Comparison of ENCODE assay signal across 18 cellular contexts in genomic region chr4:120673696-120674095, GRCh38.
DNase-seq lines count a peak whose midpoint lies in the region; ATAC-seq and TF ChIP-seq lines count a peak whose summit lies in the region.
"Had no signal": no experiment of that assay in that cellular context is flagged by ENCODE, and none has a peak within 500 bp of the region (broad histone marks: within the 10 kb centered on the region; RNA-seq: fewer than 3 reads in every experiment).

No MANE protein-coding gene starts in this region.

- H3K27ac Mint-ChIP-seq in endodermal cell: peak overlapping the region; percentile 93
- H3K27ac Mint-ChIP-seq in activated naive CD4-positive, alpha-beta T cell treated with anti-CD3 and anti-CD28 coated beads for 36 hours: no peak overlapping the region
- H3K27ac Mint-ChIP-seq: HFFc6, IgD-negative memory B cell had no signal

- 90 to 100% methylated on average over 2 to 3 of the region's 3 CpGs for WGBS in endodermal cell (ENCODE audit: insufficient coverage in 1 of 2, insufficient read length in 1 of 2), 2 experiments

- no peak overlapping the region for H3K4me3 ChIP-seq in endodermal cell (ENCODE audit: low read length)
- H3K4me3 ChIP-seq: BLaER1 treated with 17β-estradiol and CSF1 and Interleukin-3, amounts not matched to agents 10 nM and 100 nM had no signal

- DNase-seq in SKM-1 treated with dmso at 0.1 percent for 144 hours (lab: John Stamatoyannopoulos, UW; ENCODE audit: unreplicated experiment): peak; percentile 2
- no peak for DNase-seq in SKM-1 (lab: John Stamatoyannopoulos, UW; ENCODE audit: unreplicated experiment)
- DNase-seq in endodermal cell: peak; percentile 44
- peak; percentile 34 for DNase-seq in myocyte (ENCODE audit: low read depth)
- no peak for DNase-seq in activated naive CD4-positive, alpha-beta T cell treated with anti-CD3 and anti-CD28 coated beads for 36 hours
- no peak for DNase-seq in HPDE6-E6E7 (ENCODE audit: extremely low spot score)
- DNase-seq: 8988T; AML-193; CD4-positive, CD25-positive, alpha-beta regulatory T cell; DMS153; DMS79 treated with DMSO at 0.1 percent for 48 hours; EL; GOT3; HCEC 1CT; HFFc6 had no signal

- H3K27me3 Mint-ChIP-seq in endodermal cell (ENCODE audit: insufficient read depth): no peaks in the 10 kb centered on the region
- H3K27me3 Mint-ChIP-seq in activated naive CD4-positive, alpha-beta T cell treated with anti-CD3 and anti-CD28 coated beads for 36 hours (ENCODE audit: low read depth): peaks cover 17% of the 10 kb centered on the region

- H3K27ac ChIP-seq in endodermal cell (ENCODE audit: low read depth, low read length): no peak overlapping the region
- H3K27ac ChIP-seq: BLaER1 treated with 17β-estradiol and CSF1 and Interleukin-3, amounts not matched to agents 10 nM and 100 nM had no signal

- peaks cover 13% of the 10 kb centered on the region for H3K4me1 Mint-ChIP-seq in endodermal cell
- H3K4me1 Mint-ChIP-seq in activated naive CD4-positive, alpha-beta T cell treated with anti-CD3 and anti-CD28 coated beads for 36 hours (ENCODE audit: low read depth): no peaks in the 10 kb centered on the region
- H3K4me1 Mint-ChIP-seq: CD4-positive, CD25-positive, alpha-beta regulatory T cell; IgD-negative memory B cell had no signal

- H3K27me3 ChIP-seq in endodermal cell (ENCODE audit: control insufficient read depth, insufficient read depth, low read length, poor library complexity, severe bottlenecking): no peaks in the 10 kb centered on the region
- H3K27me3 ChIP-seq: BLaER1 treated with 17β-estradiol and CSF1 and Interleukin-3, amounts not matched to agents 10 nM and 100 nM had no signal

- no peak overlapping the region for H3K4me3 Mint-ChIP-seq in endodermal cell
- H3K4me3 Mint-ChIP-seq in activated naive CD4-positive, alpha-beta T cell treated with anti-CD3 and anti-CD28 coated beads for 36 hours: no peak overlapping the region
- H3K4me3 Mint-ChIP-seq: CD4-positive, CD25-positive, alpha-beta regulatory T cell; HFFc6 had no signal

- no peaks in the 10 kb centered on the region for H3K4me1 ChIP-seq in endodermal cell (ENCODE audit: control insufficient read depth, insufficient read depth, low read length)
- H3K4me1 ChIP-seq: BLaER1 treated with 17β-estradiol and CSF1 and Interleukin-3, amounts not matched to agents 10 nM and 100 nM had no signal

- peaks cover 3% of the 10 kb centered on the region for H3K9me3 Mint-ChIP-seq in endodermal cell
- peaks cover 13% of the 10 kb centered on the region for H3K9me3 Mint-ChIP-seq in activated naive CD4-positive, alpha-beta T cell treated with anti-CD3 and anti-CD28 coated beads for 36 hours

- H3K36me3 Mint-ChIP-seq in endodermal cell (ENCODE audit: low read depth): no peaks in the 10 kb centered on the region
- H3K36me3 Mint-ChIP-seq in activated naive CD4-positive, alpha-beta T cell treated with anti-CD3 and anti-CD28 coated beads for 36 hours (ENCODE audit: low read depth): peaks cover 3% of the 10 kb centered on the region
- H3K36me3 Mint-ChIP-seq: CD4-positive, CD25-positive, alpha-beta regulatory T cell; IgD-negative memory B cell had no signal

- CTCF ChIA-PET in activated naive CD4-positive, alpha-beta T cell treated with anti-CD3 and anti-CD28 coated beads for 36 hours (lab: Charles Lee): no interaction called here

- intact Hi-C loops in activated naive CD4-positive, alpha-beta T cell treated with anti-CD3 and anti-CD28 coated beads for 36 hours (cut with micrococcal nuclease): no loop called here

- peaks cover 12% of the 10 kb centered on the region for H3K9me3 ChIP-seq in endodermal cell (ENCODE audit: control insufficient read depth, low read length)

- no peak for TF ChIP-seq CTCF in endodermal cell (conservative IDR thresholded peaks at IDR 0.05)

- no peak overlapping the region for H3K9ac ChIP-seq in endodermal cell (ENCODE audit: extremely low read depth, low read length, poor library complexity, severe bottlenecking)
- H3K9ac ChIP-seq: BLaER1 treated with 17β-estradiol and CSF1 and Interleukin-3, amounts not matched to agents 10 nM and 100 nM had no signal

- H3K36me3 ChIP-seq in endodermal cell (ENCODE audit: control insufficient read depth, insufficient read depth, low read length): no peaks in the 10 kb centered on the region
- H3K36me3 ChIP-seq: BLaER1 treated with 17β-estradiol and CSF1 and Interleukin-3, amounts not matched to agents 10 nM and 100 nM had no signal

- no peak for ATAC-seq in HG03457 (IDR thresholded peaks at IDR 0.05; ENCODE audit: unreplicated experiment)

Comparison
In these comparisons a context has a peak if more than half of its experiments do, and no peak if none do; other contexts are left out.
1. DNase-seq: peak in SKM-1 treated with dmso at 0.1 percent for 144 hours (single experiment), endodermal cell (single experiment) and myocyte (single experiment); none in SKM-1 (single experiment), activated naive CD4-positive, alpha-beta T cell treated with anti-CD3 and anti-CD28 coated beads for 36 hours (single experiment) and HPDE6-E6E7 (single experiment).